ENCODE assay signal across 1 cellular context in the genomic region with DNA sequence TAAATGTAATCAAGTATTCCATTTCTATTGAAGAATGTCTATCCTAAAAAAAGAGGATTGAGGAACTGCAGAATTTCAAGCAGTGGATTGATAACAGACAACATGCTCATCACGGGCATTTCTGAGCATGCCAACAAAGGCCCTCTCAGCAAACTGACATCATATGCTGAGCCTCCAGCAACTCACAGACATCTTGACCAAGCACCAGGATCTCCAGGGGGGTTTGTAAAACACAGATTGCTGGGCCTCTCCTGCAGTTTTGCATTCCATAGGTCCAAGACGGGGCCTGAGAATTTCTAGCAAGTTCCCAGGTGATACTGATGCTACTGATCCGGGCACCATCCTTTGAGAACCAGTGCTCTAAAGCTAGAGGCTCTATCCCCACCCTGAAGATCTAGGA.
TF ChIP-seq lines count a peak whose summit lies in the region.

No MANE protein-coding gene starts in this region.

TF ChIP-seq in A549, 52 proteins besides CTCF, POLR2A, EP300 and RAD21 (continued from another document):
- TF ChIP-seq NR3C1 (IDR thresholded peaks at IDR 0.05): no peak
- TF ChIP-seq POLR2AphosphoS2 (conservative IDR thresholded peaks at IDR 0.05; ENCODE audit: low read length): no peak
- no peak for TF ChIP-seq KDM1A (IDR thresholded peaks at IDR 0.05; ENCODE audit: low read depth)
- no peak for TF ChIP-seq GATA3 (IDR thresholded peaks at IDR 0.05; ENCODE audit: borderline replicate concordance)
